Comparison of ENCODE assay signal across 9 cellular contexts in genomic region chr4:156970501-156971167, GRCh38. TPM values are rescaled to one million over a fixed set of nuclear protein-coding genes. Genes with fewer than 3 reads are reported as not detected.
DNase-seq lines count a peak whose midpoint lies in the region; ATAC-seq and TF ChIP-seq lines count a peak whose summit lies in the region.
"Had no signal": no experiment of that assay in that cellular context is flagged by ENCODE, and none has a peak within 500 bp of the region (broad histone marks: within the 10 kb centered on the region; RNA-seq: fewer than 3 reads in every experiment).

No MANE protein-coding gene starts in this region.

- H3K36me3 ChIP-seq in adrenal gland (replicated peaks in 1 of 2) (no peaks in the 10 kb centered on the region), neuronal stem cell (replicated peaks in 1 of 2; ENCODE audit: control insufficient read depth in 2 of 2, insufficient read depth in 2 of 2, low read length in 2 of 2) (no peaks in the 10 kb centered on the region)
- H3K36me3 ChIP-seq: BLaER1 had no signal

- peak overlapping the region; percentile 71 for H3K9ac ChIP-seq in neuronal stem cell (ENCODE audit: low read depth, low read length, poor library complexity)
- H3K9ac ChIP-seq: BLaER1 had no signal

- H3K4ac ChIP-seq in neuronal stem cell (ENCODE audit: low read length), result no peak overlapping the region

- no peak overlapping the region for H3K23ac ChIP-seq in neuronal stem cell (ENCODE audit: low read depth, low read length, poor library complexity)

- H4K91ac ChIP-seq in neuronal stem cell (ENCODE audit: low read depth, low read length, poor library complexity), result no peak overlapping the region

- peak overlapping the region; percentile 0 to 87 (median 56) for H3K4me3 ChIP-seq in adrenal gland
- peak overlapping the region; percentile 57 to 93 for H3K4me3 ChIP-seq in neuronal stem cell (ENCODE audit: low read length in 2 of 2)
- H3K4me3 ChIP-seq: BLaER1 had no signal

- no peak overlapping the region for H2BK12ac ChIP-seq in neuronal stem cell (ENCODE audit: low read length)

- 0 to 2% (median 2%) methylated on average over 15 to 22 of the region's 22 CpGs for WGBS in adrenal gland, 4 donors
- WGBS in neuronal stem cell (ENCODE audit: extremely low coverage in 2 of 2, insufficient read length in 2 of 2, insufficient replicate concordance in 1 of 2), 2 donors, result no CpG with 5 or more reads among the region's 22 CpGs

- no peaks in the 10 kb centered on the region for H3K9me3 ChIP-seq in adrenal gland (replicated peaks in 1 of 3)
- H3K9me3 ChIP-seq in neuronal stem cell (replicated peaks in 1 of 2; ENCODE audit: control insufficient read depth in 2 of 2, insufficient read depth in 1 of 2, low read depth in 1 of 2, low read length in 2 of 2), result no peaks in the 10 kb centered on the region

- ATAC-seq in HG03095 (IDR thresholded peaks at IDR 0.05; ENCODE audit: unreplicated experiment) (no peak), HG02884 (IDR thresholded peaks at IDR 0.05; ENCODE audit: unreplicated experiment) (no peak)

- H3K27me3 ChIP-seq in adrenal gland (no peaks in the 10 kb centered on the region), neuronal stem cell (ENCODE audit: control insufficient read depth in 3 of 3, insufficient read depth in 3 of 3, low read depth in 1 of 3, low read length in 3 of 3) (peaks cover 0 to 4% (median 0%) of the 10 kb centered on the region in 3 experiments)

- H2AK5ac ChIP-seq in neuronal stem cell (ENCODE audit: low read depth, low read length), result no peak overlapping the region

- no peaks in the 10 kb centered on the region for H3K79me1 ChIP-seq in neuronal stem cell (ENCODE audit: low read depth, low read length)

- DNase-seq in DMS53 (lab: John Stamatoyannopoulos, UW) (peak; percentile 72), DMS53 treated with DMSO at 0.1 percent for 48 hours (lab: John Stamatoyannopoulos, UW; ENCODE audit: unreplicated experiment) (no peak), NCI-H1048 (lab: John Stamatoyannopoulos, UW) (peak; percentile 25), adrenal gland (peak; percentile 54 to 80 (median 76)), cardiac septum (ENCODE audit: low spot score) (peak; percentile 83), neuronal stem cell (ENCODE audit: low spot score) (peak; percentile 54)

- H4K8ac ChIP-seq in neuronal stem cell (ENCODE audit: low read depth, low read length), result no peak overlapping the region

- H3K18ac ChIP-seq in neuronal stem cell (ENCODE audit: low read length), result no peak overlapping the region

- TF ChIP-seq CTCF in adrenal gland (IDR thresholded peaks at IDR 0.05), result peak; percentile 10 to 65 (median 52)

- TF ChIP-seq POLR2A in adrenal gland (IDR thresholded peaks at IDR 0.05), result peak; percentile 2 to 64

- H3K4me1 ChIP-seq in adrenal gland (replicated peaks in 1 of 2) (peaks cover 7 to 19% of the 10 kb centered on the region in 2 donors), neuronal stem cell (ENCODE audit: control insufficient read depth in 2 of 2, insufficient read depth in 1 of 2, low read depth in 1 of 2, low read length in 2 of 2) (peaks cover 0 to 26% of the 10 kb centered on the region in 2 donors)

- intact Hi-C loops in adrenal gland (cut with DNase I), result no loop called here
- intact Hi-C loops in cardiac septum (cut with DNase I), result loop anchor here (2.0 to 10.0 kb wide), 6 partner anchors 28 to 676 kb away; partner anchors contain the start of gene GLRB

- H2BK5ac ChIP-seq in neuronal stem cell (ENCODE audit: low read length), result no peak overlapping the region

- H3K4me2 ChIP-seq in neuronal stem cell (ENCODE audit: insufficient read depth, low read length, poor library complexity, severe bottlenecking), result peak overlapping the region; percentile 97
- H3K4me2 ChIP-seq: BLaER1 had no signal

- peak overlapping the region; percentile 94 for H2AFZ ChIP-seq in neuronal stem cell (ENCODE audit: low read length)

- H3K27ac ChIP-seq in adrenal gland (peak overlapping the region; percentile 55 to 94 (median 88)), neuronal stem cell (replicated peaks; ENCODE audit: low read length) (no peak overlapping the region)
- H3K27ac ChIP-seq: BLaER1 had no signal

- H2BK120ac ChIP-seq in neuronal stem cell (ENCODE audit: low read depth, low read length), result no peak overlapping the region

- H2BK15ac ChIP-seq in neuronal stem cell (ENCODE audit: low read length), result no peak overlapping the region

- H3K14ac ChIP-seq in neuronal stem cell (ENCODE audit: low read length), result no peak overlapping the region

RNA-seq across cellular contexts. Expression of gene PDGFC, which starts 1.0 kb away (rescaled TPM):
- 10 to 100 TPM; 32.2 to 77.2 (median 51.6) TPM for total RNA-seq in adrenal gland
- 10 to 100 TPM in 1 of 3 donors, 1 to 10 TPM in 2; 6.0 to 18.2 (median 7.6) TPM for polyA plus RNA-seq in adrenal gland
- total RNA-seq in cardiac septum, result 16.9 TPM
- polyA plus RNA-seq in neuronal stem cell (2013, experiment 1 of 2), result 3.4 TPM
- 3.7 TPM for polyA plus RNA-seq in neuronal stem cell (2013, experiment 2 of 2)
